ENCODE assay signal across 8 cellular contexts in genomic region chr1:225426395-225427248, GRCh38. TPM values are rescaled to one million over a fixed set of nuclear protein-coding genes. Genes with fewer than 3 reads are reported as not detected.
DNase-seq lines count a peak whose midpoint lies in the region; ATAC-seq and TF ChIP-seq lines count a peak whose summit lies in the region.

No MANE protein-coding gene starts in this region.

- peaks cover 60% of the 10 kb centered on the region for H3K79me2 ChIP-seq in Karpas-422 (ENCODE audit: low read length)

- no peaks in the 10 kb centered on the region for H3K9me2 ChIP-seq in Karpas-422 (replicated peaks; ENCODE audit: insufficient read depth, low read length)

- H3K9me3 ChIP-seq in Karpas-422 (ENCODE audit: low read length) (no peaks in the 10 kb centered on the region), mucosa of descending colon (no peaks in the 10 kb centered on the region)

- H3K27me3 Mint-ChIP-seq in activated CD4-positive, alpha-beta T cell treated with anti-CD3 and anti-CD28 coated beads, Interleukin-2, amount 10 ng/mL, durations not matched to agents 7 days and 5 days: no peaks in the 10 kb centered on the region
- no peaks in the 10 kb centered on the region for H3K27me3 Mint-ChIP-seq in type B pancreatic cell

- peaks cover 40% of the 10 kb centered on the region for H3K36me3 Mint-ChIP-seq in activated CD4-positive, alpha-beta T cell treated with anti-CD3 and anti-CD28 coated beads, Interleukin-2, amount 10 ng/mL, durations not matched to agents 7 days and 5 days (ENCODE audit: low read depth)
- H3K36me3 Mint-ChIP-seq in type B pancreatic cell: peaks cover 14% of the 10 kb centered on the region

- ATAC-seq in mucosa of descending colon: peak; percentile 24

- H3K9ac ChIP-seq in Karpas-422 (ENCODE audit: low read length): peak overlapping the region; percentile 92

- H4K20me1 ChIP-seq in Karpas-422 (ENCODE audit: insufficient read depth, low read depth, low read length): peaks cover 13% of the 10 kb centered on the region; the same call in 1 of the 2 replicates

- CTCF ChIA-PET in activated CD4-positive, alpha-beta T cell treated with anti-CD3 and anti-CD28 coated beads, Interleukin-2, amount 10 ng/mL, durations not matched to agents 7 days and 5 days (lab: Charles Lee): interaction anchor here (1.0 to 2.1 kb wide), 2 partner anchors 14 to 41 kb away, joined by 3 to 5 read pairs; no protein-coding TSS in a partner anchor

- H3K4me3 ChIP-seq in Karpas-422 (ENCODE audit: low read length): peak overlapping the region; percentile 95
- H3K4me3 ChIP-seq in mucosa of descending colon: peak overlapping the region; percentile 93

- no peaks in the 10 kb centered on the region for H3K27me3 ChIP-seq in Karpas-422 (ENCODE audit: low read length)

- intact Hi-C loops in mucosa of descending colon (cut with DNase I, micrococcal nuclease): no loop called here

- DNase-seq in NCI-H1105 (lab: John Stamatoyannopoulos, UW) (peak; percentile 21), NCI-H1105 treated with DMSO at 0.1 percent for 48 hours (lab: John Stamatoyannopoulos, UW) (no peak), Karpas-422 (peak; percentile 83), epithelial cell of prostate (ENCODE audit: low read depth, low spot score) (no peak), mucosa of descending colon (peak; percentile 55 to 76 (median 68)), type B pancreatic cell (ENCODE audit: extremely low spot score, unreplicated experiment) (no peak), NCI-H128 (lab: John Stamatoyannopoulos, UW; ENCODE audit: unreplicated experiment) (no peak)
- peak; percentile 52 for DNase-seq in activated CD4-positive, alpha-beta T cell treated with anti-CD3 and anti-CD28 coated beads, Interleukin-2, amount 10 ng/mL, durations not matched to agents 7 days and 5 days

- peak overlapping the region; percentile 95 for H3K27ac Mint-ChIP-seq in activated CD4-positive, alpha-beta T cell treated with anti-CD3 and anti-CD28 coated beads, Interleukin-2, amount 10 ng/mL, durations not matched to agents 7 days and 5 days
- H3K27ac Mint-ChIP-seq in type B pancreatic cell: peak overlapping the region; percentile 93

- POLR2A ChIA-PET in activated CD4-positive, alpha-beta T cell treated with anti-CD3 and anti-CD28 coated beads, Interleukin-2, amount 10 ng/mL, durations not matched to agents 7 days and 5 days (lab: Charles Lee): interaction anchor here (0.5 to 2.2 kb wide), 3 partner anchors 15 to 41 kb away, joined by 3 to 9 read pairs (median 4); no protein-coding TSS in a partner anchor

- no peaks in the 10 kb centered on the region for H3K9me3 Mint-ChIP-seq in activated CD4-positive, alpha-beta T cell treated with anti-CD3 and anti-CD28 coated beads, Interleukin-2, amount 10 ng/mL, durations not matched to agents 7 days and 5 days
- H3K9me3 Mint-ChIP-seq in type B pancreatic cell: no peaks in the 10 kb centered on the region

- no peak for TF ChIP-seq CTCF in mucosa of descending colon (IDR thresholded peaks at IDR 0.05)
- TF ChIP-seq CTCF in type B pancreatic cell (conservative IDR thresholded peaks at IDR 0.05): no peak

- H3K27ac ChIP-seq in Karpas-422 (ENCODE audit: low read length): peak overlapping the region; percentile 49
- H3K27ac ChIP-seq in epithelial cell of prostate: peak overlapping the region; percentile 76

- H3K4me2 ChIP-seq in Karpas-422 (ENCODE audit: low read depth, low read length, poor library complexity, severe bottlenecking): peak overlapping the region; percentile 87

- H3K4me1 ChIP-seq in Karpas-422 (ENCODE audit: low read length) (peaks cover 41% of the 10 kb centered on the region), mucosa of descending colon (ENCODE audit: low read depth) (peaks cover 40% of the 10 kb centered on the region)

- peaks cover 10% of the 10 kb centered on the region; the same call in 1 of the 2 replicates for H3K36me3 ChIP-seq in Karpas-422 (ENCODE audit: insufficient read depth, low read length)
- H3K36me3 ChIP-seq in mucosa of descending colon (ENCODE audit: low read depth): no peaks in the 10 kb centered on the region

- peaks cover 64% of the 10 kb centered on the region for H3K4me1 Mint-ChIP-seq in activated CD4-positive, alpha-beta T cell treated with anti-CD3 and anti-CD28 coated beads, Interleukin-2, amount 10 ng/mL, durations not matched to agents 7 days and 5 days
- peaks cover 57% of the 10 kb centered on the region for H3K4me1 Mint-ChIP-seq in type B pancreatic cell (ENCODE audit: unreplicated experiment)

- H3K4me3 Mint-ChIP-seq in activated CD4-positive, alpha-beta T cell treated with anti-CD3 and anti-CD28 coated beads, Interleukin-2, amount 10 ng/mL, durations not matched to agents 7 days and 5 days: peak overlapping the region; percentile 90
- H3K4me3 Mint-ChIP-seq in type B pancreatic cell: peak overlapping the region; percentile 95

- H2AFZ ChIP-seq in Karpas-422 (ENCODE audit: low read length): peak overlapping the region; percentile 39; the same call in 1 of the 2 replicates

RNA-seq across cellular contexts. Expression of gene LBR, which starts 1.2 kb away (rescaled TPM):
- total RNA-seq in Karpas-422 (2014; rRNA removed; shearing (Covaris generic); ENCODE audit: low replicate concordance): 66.0 and 157 TPM in 2 replicates
- total RNA-seq in activated CD4-positive, alpha-beta T cell treated with anti-CD3 and anti-CD28 coated beads, Interleukin-2, amount 10 ng/mL, durations not matched to agents 7 days and 5 days: 100 to 1,000 TPM; 239 to 296 TPM
- total RNA-seq in mucosa of descending colon (100 to 1,000 TPM in 2 of 3 donors, 10 to 100 TPM in 1; 87.9 to 161 (median 123) TPM), type B pancreatic cell (ENCODE audit: low replicate concordance) (59.9 and 94.6 TPM in 2 replicates)

Comparison
In these comparisons a context has a peak if more than half of its experiments do, and no peak if none do; other contexts are left out.
1. DNase-seq: peak in NCI-H1105 (single experiment), Karpas-422 (single experiment), activated CD4-positive, alpha-beta T cell treated with anti-CD3 and anti-CD28 coated beads, Interleukin-2, amount 10 ng/mL, durations not matched to agents 7 days and 5 days (single experiment) and mucosa of descending colon (3 of 3); none in NCI-H1105 treated with DMSO at 0.1 percent for 48 hours (single experiment), epithelial cell of prostate (single experiment), type B pancreatic cell (single experiment) and NCI-H128 (single experiment).